ENCODE assay signal across 8 cellular contexts in genomic region chr17:57946798-57947358, GRCh38. TPM values are rescaled to one million over a fixed set of nuclear protein-coding genes. Genes with fewer than 3 reads are reported as not detected.
A peak's percentile ranks its signal among the peaks of the same experiment; 100 is the strongest.
DNase-seq lines count a peak whose midpoint lies in the region; ATAC-seq, FAIRE-seq and TF ChIP-seq lines count a peak whose summit lies in the region.

No MANE protein-coding gene starts in this region.

- H3K4me1 Mint-ChIP-seq in immature natural killer cell, result peaks cover 41% of the 10 kb centered on the region in 2 donors

- 4 to 9% (median 6%) methylated on average over 10 of the region's 10 CpGs for WGBS in small intestine, 3 donors

- peak overlapping the region; percentile 69 for H3K4me2 ChIP-seq in OCI-LY1 (ENCODE audit: low read length)

- peak; percentile 93 for ATAC-seq in GM19395 (IDR thresholded peaks at IDR 0.05; ENCODE audit: unreplicated experiment)
- peak; percentile 95 for ATAC-seq in HG03354 (IDR thresholded peaks at IDR 0.05; ENCODE audit: poor library complexity, severe bottlenecking, unreplicated experiment)

- H3K9ac ChIP-seq in OCI-LY1 (ENCODE audit: low read length), result peak overlapping the region; percentile 1; the same call in 1 of the 2 replicates

- no peaks in the 10 kb centered on the region for H3K9me3 ChIP-seq in OCI-LY1 (ENCODE audit: low read length)
- no peaks in the 10 kb centered on the region for H3K9me3 ChIP-seq in small intestine (ENCODE audit: control insufficient read depth, low read depth)

- H3K4me1 ChIP-seq in OCI-LY1 (ENCODE audit: insufficient read depth, low read length, severe bottlenecking) (peaks cover 24% of the 10 kb centered on the region), small intestine (ENCODE audit: control insufficient read depth in 2 of 2, insufficient read depth in 1 of 2, low read depth in 1 of 2, low read length in 1 of 2) (peaks cover 0 to 24% of the 10 kb centered on the region in 2 donors)

- peaks cover 0 to 3% (median 0%) of the 10 kb centered on the region in 3 donors for H3K36me3 Mint-ChIP-seq in immature natural killer cell

- no peaks in the 10 kb centered on the region for H3K79me2 ChIP-seq in OCI-LY1 (ENCODE audit: insufficient read depth, low read length)

- H3F3A ChIP-seq in OCI-LY1 (ENCODE audit: insufficient read depth, low read length), result no peaks in the 10 kb centered on the region

- H3K27me3 Mint-ChIP-seq in immature natural killer cell (ENCODE audit: low read depth in 3 of 3), result peaks cover 3 to 8% (median 5%) of the 10 kb centered on the region in 3 donors

- H3K4me3 Mint-ChIP-seq in immature natural killer cell, result peak overlapping the region; percentile 85 to 94 (median 93)

- TF ChIP-seq CTCF in OCI-LY1 (IDR thresholded peaks at IDR 0.05; ENCODE audit: low read length) (no peak), astrocyte of the cerebellum (IDR thresholded peaks at IDR 0.05; ENCODE audit: low read depth, low read length, missing control alignments) (no peak)

- DNase-seq in DMS153 (lab: John Stamatoyannopoulos, UW), result peak; percentile 63
- peak; percentile 79 for DNase-seq in astrocyte of the cerebellum (ENCODE audit: low read depth)
- DNase-seq in immature natural killer cell, result peak; percentile 43 to 55 (median 49)
- peak; percentile 87 for DNase-seq in small intestine
- no peak for DNase-seq in islet precursor cell

- in situ Hi-C loops in astrocyte of the cerebellum (cut with HindIII; ENCODE audit: low sequenced_read_pairs), result no loop called here

- H3K4me3 ChIP-seq in OCI-LY1 (ENCODE audit: low read depth, low read length, poor library complexity, severe bottlenecking) (peak overlapping the region; percentile 48), astrocyte of the cerebellum (ENCODE audit: low read depth, low read length) (no peak overlapping the region), small intestine (ENCODE audit: low read depth in 1 of 2, low read length in 2 of 2) (peak overlapping the region in 1 of 2 donors; percentile 20)

- H3K9me3 Mint-ChIP-seq in immature natural killer cell, result no peaks in the 10 kb centered on the region

- no peak overlapping the region for H2AFZ ChIP-seq in OCI-LY1 (ENCODE audit: low read length)

- no peak overlapping the region for H3K27ac ChIP-seq in OCI-LY1 (ENCODE audit: low read depth, low read length, poor library complexity, severe bottlenecking)
- peak overlapping the region in 1 of 2 donors; percentile 90 for H3K27ac ChIP-seq in small intestine (ENCODE audit: low read depth in 1 of 2, low read length in 1 of 2)

- H3K9me2 ChIP-seq in OCI-LY1 (ENCODE audit: low read depth, low read length), result no peaks in the 10 kb centered on the region

- no peaks in the 10 kb centered on the region for H3K36me3 ChIP-seq in OCI-LY1 (ENCODE audit: insufficient read depth, low read length)
- H3K36me3 ChIP-seq in small intestine (ENCODE audit: control insufficient read depth in 2 of 2, insufficient read depth in 2 of 2, low read length in 2 of 2), result no peaks in the 10 kb centered on the region

- H3K27me3 ChIP-seq in OCI-LY1 (ENCODE audit: insufficient read depth, low read length) (0 out of 2 replicates have a peak, but pooled peaks cover 3% of the 10 kb centered on the region), small intestine (ENCODE audit: control insufficient read depth in 2 of 2, insufficient read depth in 2 of 2, low read length in 2 of 2) (no peaks in the 10 kb centered on the region)

- FAIRE-seq in small intestine (lab: Jason Lieb, UNC), result no peak

- peak overlapping the region in 5 of 6 donors; percentile 2 to 71 (median 66) for H3K27ac Mint-ChIP-seq in immature natural killer cell

- H4K20me1 ChIP-seq in OCI-LY1 (ENCODE audit: insufficient read depth, low read length), result no peaks in the 10 kb centered on the region

RNA-seq across cellular contexts. Expression of gene CUEDC1, which starts 8.3 kb away (rescaled TPM):
- 1 to 10 TPM in 1 of 3 donors, under 1 TPM in 2; 0.43 to 2.5 (median 0.52) TPM for polyA plus RNA-seq in immature natural killer cell
- 10 to 100 TPM in 1 of 3 donors, 1 to 10 TPM in 2; 1.6 to 14.9 (median 6.8) TPM for polyA plus RNA-seq in small intestine

RNA-seq across cellular contexts. Expression of gene VEZF1, which starts 41.2 kb away (rescaled TPM):
- polyA plus RNA-seq in immature natural killer cell (10 to 100 TPM; 35.8 to 54.1 (median 40.1) TPM), small intestine (10 to 100 TPM; 11.4 to 25.6 (median 11.9) TPM)
